ENCODE assay signal across 27 cellular contexts in the genomic region with DNA sequence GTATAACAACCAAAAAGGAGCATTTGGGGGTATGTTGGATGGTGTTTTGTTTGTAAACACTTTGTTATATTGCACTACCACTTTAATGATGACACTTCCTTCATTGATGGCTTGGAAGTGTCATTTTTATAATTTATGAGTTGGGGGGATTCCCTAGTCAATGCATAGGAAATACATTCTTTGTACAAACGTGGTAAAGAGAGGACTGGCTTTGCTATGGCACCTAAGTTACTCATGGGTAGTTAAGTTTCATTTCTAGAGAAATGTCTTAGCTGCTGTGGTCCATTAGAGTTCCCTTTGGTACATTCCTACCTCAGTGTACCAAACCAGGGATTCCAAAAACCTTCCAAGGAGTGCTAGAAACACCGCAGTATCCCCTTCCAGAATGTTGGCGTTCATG.
"Had no signal": no experiment of that assay in that cellular context is flagged by ENCODE, and none has a peak within 500 bp of the region (broad histone marks: within the 10 kb centered on the region; RNA-seq: fewer than 3 reads in every experiment).

No MANE protein-coding gene starts in this region.

- H3K27me3 Mint-ChIP-seq: dendritic cell treated with granulocyte-macrophage colony-stimulating factor and Interleukin-4, amounts not matched to agents 40 ng/mL and 50 ng/mL, for 4 days; effector memory CD8-positive, alpha-beta T cell; naive B cell had no signal

- H3K9me3 Mint-ChIP-seq: dendritic cell treated with granulocyte-macrophage colony-stimulating factor and Interleukin-4, amounts not matched to agents 40 ng/mL and 50 ng/mL, for 4 days; effector memory CD8-positive, alpha-beta T cell; endodermal cell; mesothelial cell of epicardium; naive B cell had no signal

- H3K36me3 ChIP-seq: colonic mucosa had no signal

- ATAC-seq: effector memory CD8-positive, alpha-beta T cell; esophagus mucosa; gastrocnemius medialis; heart right ventricle; left cardiac atrium; left lung; left ventricle myocardium superior; lower lobe of right lung; mucosa of descending colon had no signal

- H3K4me3 ChIP-seq: colonic mucosa, esophagus squamous epithelium, gastrocnemius medialis, heart right ventricle, left lung, lower lobe of right lung, mucosa of descending colon had no signal

- H3K27ac ChIP-seq: colonic mucosa, epithelial cell of prostate, esophagus squamous epithelium, gastrocnemius medialis, heart right ventricle, left lung, lower lobe of right lung had no signal

- H3K4me1 ChIP-seq: colonic mucosa had no signal

- H3K4me3 Mint-ChIP-seq: dendritic cell treated with granulocyte-macrophage colony-stimulating factor and Interleukin-4, amounts not matched to agents 40 ng/mL and 50 ng/mL, for 4 days; effector memory CD8-positive, alpha-beta T cell; endodermal cell; mesothelial cell of epicardium; naive B cell had no signal

- H3K4me1 Mint-ChIP-seq: mesothelial cell of epicardium, naive B cell had no signal

- H3K27ac Mint-ChIP-seq: dendritic cell treated with granulocyte-macrophage colony-stimulating factor and Interleukin-4, amounts not matched to agents 40 ng/mL and 50 ng/mL, for 4 days; effector memory CD8-positive, alpha-beta T cell; endodermal cell; mesothelial cell of epicardium had no signal

- H3K9me3 ChIP-seq: colonic mucosa, esophagus squamous epithelium, gastrocnemius medialis, heart right ventricle, left lung, lower lobe of right lung, mucosa of descending colon had no signal

- FAIRE-seq: endometrium, islet of Langerhans, keratinocyte had no signal

- H3K27me3 ChIP-seq: colonic mucosa, esophagus squamous epithelium, gastrocnemius medialis, heart right ventricle, left lung had no signal

- DNase-seq: colonic mucosa; cortex of kidney; effector CD8-positive, alpha-beta T cell; effector memory CD8-positive, alpha-beta T cell; endodermal cell; erythroblast; esophagus squamous epithelium; foreskin fibroblast; foreskin melanocyte; gastrocnemius medialis; glutamatergic neuron; heart right ventricle; hippocampal formation; left cardiac atrium; left lung; left ventricle myocardium superior; lower lobe of right lung; mesenchymal stem cell; mucosa of descending colon; naive B cell had no signal
